In genomic region chr1:153448851-153449250, GRCh38 we compare ENCODE assay signal across 10 cellular contexts. TPM values are rescaled to one million over a fixed set of nuclear protein-coding genes. Genes with fewer than 3 reads are reported as not detected.
"Had no signal": no experiment of that assay in that cellular context is flagged by ENCODE, and none has a peak within 500 bp of the region (broad histone marks: within the 10 kb centered on the region; RNA-seq: fewer than 3 reads in every experiment).

No MANE protein-coding gene starts in this region.

RNA-seq across cellular contexts. Expression of gene S100A7, which starts 11.6 kb away (rescaled TPM):
- total RNA-seq: LHCN-M2, MCF 10A, NCI-H460, OCI-LY7, PC-9, Right ventricle myocardium inferior, RPMI7951, SJCRH30, SK-MEL-5, T-cell had no signal

RNA-seq across cellular contexts. Expression of gene S100A7A, which starts 32.5 kb away (rescaled TPM):
- total RNA-seq: LHCN-M2, MCF 10A, NCI-H460, OCI-LY7, PC-9, Right ventricle myocardium inferior, RPMI7951, SJCRH30, SK-MEL-5, T-cell had no signal

RNA-seq across cellular contexts. Expression of gene S100A8, which starts 58.0 kb away (rescaled TPM):
- total RNA-seq: LHCN-M2, NCI-H460, OCI-LY7, PC-9, SJCRH30, SK-MEL-5 had no signal
